Comparison of ENCODE assay signal across 8 cellular contexts in the genomic region with DNA sequence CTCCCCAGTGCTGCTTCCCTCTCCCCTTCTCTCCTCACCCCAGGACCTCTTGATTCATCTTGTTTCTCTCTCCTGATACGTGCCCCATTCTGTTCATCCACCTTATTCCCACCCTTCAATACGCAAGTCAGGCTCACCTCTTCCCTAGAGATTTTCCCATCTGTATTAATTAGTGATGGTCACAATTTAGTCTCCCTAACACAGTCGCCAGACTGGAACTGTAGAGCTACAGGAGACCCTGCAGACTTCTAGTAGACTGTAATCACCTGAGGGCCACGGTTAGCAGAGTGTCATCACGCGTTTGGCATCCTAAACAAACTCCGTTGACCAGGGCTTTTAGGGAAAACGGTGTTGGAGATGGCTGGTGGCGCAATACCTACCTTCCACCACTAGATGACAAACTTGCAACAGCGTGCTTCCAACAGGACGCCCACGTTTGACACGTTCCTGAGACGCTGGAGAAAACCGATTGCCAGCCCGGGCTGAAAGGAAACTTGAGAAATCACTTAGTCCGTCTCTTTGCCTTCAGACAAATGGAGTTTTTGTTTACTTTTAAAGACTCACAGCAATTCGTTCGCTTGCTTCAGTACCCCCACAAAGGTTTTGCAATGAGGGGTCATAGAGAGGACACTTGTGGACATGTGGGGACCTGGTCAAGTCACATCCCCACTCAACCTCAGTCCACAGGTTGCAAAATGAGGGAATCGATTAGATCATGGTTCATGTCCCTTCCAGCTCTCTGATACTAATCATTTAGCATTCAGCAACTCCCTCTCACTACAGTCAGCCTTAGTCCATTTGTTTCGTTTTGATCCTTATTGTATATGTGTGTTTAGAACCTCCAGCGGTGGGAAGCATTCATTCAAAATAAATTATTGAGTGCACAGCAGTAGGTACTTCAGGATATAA. TPM values are rescaled to one million over a fixed set of nuclear protein-coding genes. Genes with fewer than 3 reads are reported as not detected.
DNase-seq lines count a peak whose midpoint lies in the region; ATAC-seq and TF ChIP-seq lines count a peak whose summit lies in the region.

No MANE protein-coding gene starts in this region.

- H3K36me3 ChIP-seq in BE2C (no peaks in the 10 kb centered on the region), SK-N-MC (ENCODE audit: insufficient read depth, low read length) (no peaks in the 10 kb centered on the region), osteoblast (ENCODE audit: insufficient read depth, low read length) (no peaks in the 10 kb centered on the region), testis (ENCODE audit: low read depth, missing control alignments) (no peaks in the 10 kb centered on the region)

- H3K27me3 ChIP-seq in BE2C = no peaks in the 10 kb centered on the region
- no peaks in the 10 kb centered on the region for H3K27me3 ChIP-seq in osteoblast (ENCODE audit: insufficient read depth, low read length)
- no peaks in the 10 kb centered on the region for H3K27me3 ChIP-seq in testis

- H3K27ac ChIP-seq in SK-N-MC (no peak overlapping the region), osteoblast (ENCODE audit: low read depth, low read length) (peak overlapping the region; percentile 63), testis (no peak overlapping the region)

- no peak overlapping the region for H3K27ac Mint-ChIP-seq in activated naive CD4-positive, alpha-beta T cell treated with anti-CD3 and anti-CD28 coated beads, Interleukin-2, amount 10 ng/mL, durations not matched to agents 7 days and 5 days

- H3K36me3 Mint-ChIP-seq in activated naive CD4-positive, alpha-beta T cell treated with anti-CD3 and anti-CD28 coated beads, Interleukin-2, amount 10 ng/mL, durations not matched to agents 7 days and 5 days = no peaks in the 10 kb centered on the region

- peak; percentile 83 for DNase-seq in BE2C
- peak; percentile 77 for DNase-seq in NCI-H1092 (lab: John Stamatoyannopoulos, UW)
- DNase-seq in SK-N-MC (ENCODE audit: low read depth, low spot score) = peak; percentile 50
- DNase-seq in activated naive CD4-positive, alpha-beta T cell treated with anti-CD3 and anti-CD28 coated beads, Interleukin-2, amount 10 ng/mL, durations not matched to agents 7 days and 5 days = peak; percentile 80
- DNase-seq in germinal center (ENCODE audit: low spot score) = peak; percentile 83
- peak; percentile 90 for DNase-seq in osteoblast (ENCODE audit: insufficient read length, low spot score, missing footprints)
- peak; percentile 93 for DNase-seq in testis

- no peak for TF ChIP-seq POLR2A in testis (IDR thresholded peaks at IDR 0.05)

- H3K4me3 ChIP-seq in BE2C (ENCODE audit: low read depth, low read length) (peak overlapping the region; percentile 54), SK-N-MC (peak overlapping the region; percentile 67), osteoblast (ENCODE audit: insufficient read depth, low read length) (peak overlapping the region; percentile 60), testis (no peak overlapping the region)

- H3K9me3 ChIP-seq in BE2C = no peaks in the 10 kb centered on the region
- H3K9me3 ChIP-seq in SK-N-MC (ENCODE audit: low read depth, low read length) = no peaks in the 10 kb centered on the region
- no peaks in the 10 kb centered on the region for H3K9me3 ChIP-seq in osteoblast (ENCODE audit: low read depth, low read length)
- no peaks in the 10 kb centered on the region for H3K9me3 ChIP-seq in testis

- peak overlapping the region; percentile 78 for H3K4me2 ChIP-seq in osteoblast (ENCODE audit: insufficient read depth, low read length)

- peak; percentile 100 for TF ChIP-seq CTCF in BE2C (IDR thresholded peaks at IDR 0.05; ENCODE audit: low read depth, low read length)
- peak; percentile 100 for TF ChIP-seq CTCF in osteoblast (IDR thresholded peaks at IDR 0.05; ENCODE audit: extremely low read depth, low read depth, low read length)
- peak; percentile 89 to 99 (median 97) for TF ChIP-seq CTCF in testis (IDR thresholded peaks at IDR 0.05)

- H3K79me2 ChIP-seq in osteoblast (ENCODE audit: insufficient read depth, low read length) = no peaks in the 10 kb centered on the region

- peaks cover 15% of the 10 kb centered on the region for H3K4me1 Mint-ChIP-seq in activated naive CD4-positive, alpha-beta T cell treated with anti-CD3 and anti-CD28 coated beads, Interleukin-2, amount 10 ng/mL, durations not matched to agents 7 days and 5 days

- peak overlapping the region; percentile 84 for H2AFZ ChIP-seq in osteoblast (ENCODE audit: low read length)

- 11 to 16% methylated on average over 22 of the region's 22 CpGs for WGBS in testis, 2 donors

- no peak overlapping the region for H3K9ac ChIP-seq in SK-N-MC (ENCODE audit: insufficient read length)

- no peaks in the 10 kb centered on the region for H3K9me3 Mint-ChIP-seq in activated naive CD4-positive, alpha-beta T cell treated with anti-CD3 and anti-CD28 coated beads, Interleukin-2, amount 10 ng/mL, durations not matched to agents 7 days and 5 days

- H3K4me1 ChIP-seq in BE2C (peaks cover 8% of the 10 kb centered on the region), osteoblast (ENCODE audit: insufficient read depth, low read length) (peaks cover 27% of the 10 kb centered on the region), testis (peaks cover 19% of the 10 kb centered on the region)

- H4K20me1 ChIP-seq in osteoblast (ENCODE audit: insufficient read depth, low read length) = no peaks in the 10 kb centered on the region

- CTCF ChIA-PET in activated naive CD4-positive, alpha-beta T cell treated with anti-CD3 and anti-CD28 coated beads, Interleukin-2, amount 10 ng/mL, durations not matched to agents 7 days and 5 days (lab: Charles Lee) = interaction anchor here (0.6 to 3.5 kb wide), 19 partner anchors 8 to 971 kb away, joined by 3 to 47 read pairs (median 4); a partner anchor contains a TSS

- intact Hi-C loops in testis (cut with DNase I; ENCODE audit: low total_unique reads) = loop anchor here (10.0 kb wide), 1 partner anchor 85 kb away; no protein-coding TSS in a partner anchor

- H3K27me3 Mint-ChIP-seq in activated naive CD4-positive, alpha-beta T cell treated with anti-CD3 and anti-CD28 coated beads, Interleukin-2, amount 10 ng/mL, durations not matched to agents 7 days and 5 days = peaks cover 45% of the 10 kb centered on the region

- peak overlapping the region; percentile 36 for H3K4me3 Mint-ChIP-seq in activated naive CD4-positive, alpha-beta T cell treated with anti-CD3 and anti-CD28 coated beads, Interleukin-2, amount 10 ng/mL, durations not matched to agents 7 days and 5 days

- ATAC-seq in GM21447 (IDR thresholded peaks at IDR 0.05; ENCODE audit: unreplicated experiment) = peak; percentile 74

RNA-seq across cellular contexts. Expression of a gene that starts 20.6 kb away (rescaled TPM):
- polyA plus RNA-seq in BE2C (2012; ENCODE audit: insufficient read depth, insufficient read length, low read depth) = 0.69 TPM
- total RNA-seq in osteoblast (0.72 TPM in 1 of 2 replicates, not detected in the other), testis (1 to 10 TPM; 7.6 to 7.9 TPM)
- 19.3 TPM for polyA plus RNA-seq in testis (ENCODE audit: insufficient read depth, low read depth, low replicate concordance)

RNA-seq across cellular contexts. Expression of a gene that starts 23.8 kb away (rescaled TPM):
- 0.46 TPM for polyA plus RNA-seq in BE2C (2012; ENCODE audit: insufficient read depth, insufficient read length, low read depth)
- total RNA-seq in osteoblast = 31.5 and 39.8 TPM in 2 replicates
- 10 to 100 TPM in 1 of 2 donors, 1 to 10 TPM in 1; 6.9 to 10.3 TPM for total RNA-seq in testis
- 7.6 TPM for polyA plus RNA-seq in testis (ENCODE audit: insufficient read depth, low read depth, low replicate concordance)

RNA-seq across cellular contexts. Expression of a gene that starts 40.7 kb away (rescaled TPM):
- 31.7 TPM for polyA plus RNA-seq in BE2C (2012; ENCODE audit: insufficient read depth, insufficient read length, low read depth)
- total RNA-seq in osteoblast (80.3 and 96.1 TPM in 2 replicates), testis (10 to 100 TPM; 74.6 to 99.8 TPM)
- polyA plus RNA-seq in testis (ENCODE audit: insufficient read depth, low read depth, low replicate concordance) = 85.8 TPM

Comparison
In these comparisons a context has a peak if more than half of its experiments do, and no peak if none do; other contexts are left out.
1. H3K4me3 ChIP-seq: peak in BE2C (single experiment), SK-N-MC (single experiment) and osteoblast (single experiment); none in testis (0 of 2).
2. Peak in every context shown above with its lines, with median percentiles within 50 percentile points of each other: DNase-seq and CTCF ChIP-seq.